ENCODE assay signal across 9 cellular contexts in the genomic region with DNA sequence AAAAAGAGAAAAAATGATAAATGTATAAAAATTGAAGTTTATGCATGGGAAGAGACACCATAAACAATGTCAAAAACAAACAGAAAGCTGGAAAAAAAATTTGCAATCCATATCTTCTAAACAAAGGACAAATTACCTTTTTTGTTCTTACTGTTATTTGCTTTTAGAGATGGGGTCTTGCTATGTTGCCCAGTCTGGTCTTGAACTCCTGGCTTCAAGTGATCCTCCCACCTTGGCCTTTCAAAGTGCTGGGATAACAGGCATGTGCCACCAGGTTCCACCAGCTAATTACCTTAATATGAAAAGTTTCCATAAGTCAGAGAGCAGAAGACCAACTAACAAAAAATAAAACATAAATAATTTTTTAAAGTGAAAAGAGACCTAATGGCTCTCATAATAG.
"Had no signal": no experiment of that assay in that cellular context is flagged by ENCODE, and none has a peak within 500 bp of the region (broad histone marks: within the 10 kb centered on the region; RNA-seq: fewer than 3 reads in every experiment).

No MANE protein-coding gene starts in this region.

- H3K4me2 ChIP-seq: KMS-11 had no signal

- DNase-seq: GM23248, GOT3, H7, IMR-90, KBM-7 had no signal

- H3K9ac ChIP-seq: GM23248, KMS-11 had no signal

- ATAC-seq: HCT116 had no signal

- H3K4me3 ChIP-seq: GM23248, HAP-1 had no signal

- H3K27ac ChIP-seq: GM23248, HL-60, KMS-11 had no signal

- H2AFZ ChIP-seq: GM23248 had no signal

- H3K36me3 ChIP-seq: HAP-1 had no signal

- H3K4me1 ChIP-seq: HAP-1 had no signal

- H3K9me3 ChIP-seq: HAP-1 had no signal
